In the genomic region with DNA sequence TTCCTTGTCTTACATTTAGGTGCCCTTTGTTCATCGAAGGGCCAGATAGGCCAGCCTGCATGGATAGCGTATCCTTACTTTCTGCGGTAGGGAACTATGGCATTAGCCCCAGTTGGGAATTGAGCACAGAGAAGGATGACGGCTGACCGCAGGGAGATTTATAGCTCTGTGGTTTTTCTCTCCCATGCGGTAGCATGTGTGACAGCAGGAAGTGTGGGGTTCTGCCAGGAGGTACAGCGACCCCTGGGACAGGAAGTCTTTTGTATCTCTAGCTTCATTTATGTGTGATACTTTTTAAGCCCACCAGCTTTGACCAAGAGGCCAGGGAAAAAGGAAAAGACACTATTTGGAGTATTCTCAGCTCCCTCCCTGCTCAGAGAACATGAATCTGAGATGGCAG, we compare ENCODE assay signal across 9 cellular contexts. TPM values are rescaled to one million over a fixed set of nuclear protein-coding genes. Genes with fewer than 3 reads are reported as not detected.
DNase-seq lines count a peak whose midpoint lies in the region; ATAC-seq, FAIRE-seq and TF ChIP-seq lines count a peak whose summit lies in the region.
"Had no signal": no experiment of that assay in that cellular context is flagged by ENCODE, and none has a peak within 500 bp of the region (broad histone marks: within the 10 kb centered on the region; RNA-seq: fewer than 3 reads in every experiment).

No MANE protein-coding gene starts in this region.

- peak overlapping the region in 2 of 4 donors; percentile 0 to 34 for H3K27ac ChIP-seq in pancreas

- in situ Hi-C loops in astrocyte of the spinal cord (cut with HindIII; ENCODE audit: low sequenced_read_pairs), result no loop called here

- peaks cover 0 to 10% (median 0%) of the 10 kb centered on the region in 4 donors for H3K27me3 ChIP-seq in pancreas

- H3K9me3 ChIP-seq in pancreas, result no peaks in the 10 kb centered on the region

- TF ChIP-seq CTCF in astrocyte of the spinal cord (IDR thresholded peaks at IDR 0.05; ENCODE audit: low read depth, low read length), result no peak
- TF ChIP-seq CTCF in pancreas (IDR thresholded peaks at IDR 0.05), result no peak

- intact Hi-C loops in pancreas (cut with DNase I), result no loop called here
- intact Hi-C loops in posterior cingulate gyrus (cut with DNase I), result no loop called here

- H3K4me3 ChIP-seq in astrocyte of the spinal cord (ENCODE audit: low read depth, low read length), result no peak overlapping the region
- no peak overlapping the region for H3K4me3 ChIP-seq in pancreas

- H3K4me1 ChIP-seq in pancreas, result no peaks in the 10 kb centered on the region

- 53 to 56% methylated on average over 7 of the region's 7 CpGs for whole genome bisulfite sequencing in pancreas, 2 donors

- DNase-seq in NCI-H146 (lab: John Stamatoyannopoulos, UW) (peak; percentile 1), NCI-H146 treated with DMSO at 0.1 percent for 48 hours (lab: John Stamatoyannopoulos, UW; ENCODE audit: unreplicated experiment) (no peak), NCI-H526 treated with DMSO at 0.1 percent for 48 hours (lab: John Stamatoyannopoulos, UW) (peak; percentile 61), astrocyte of the spinal cord (ENCODE audit: low read depth, low spot score) (peak; percentile 71), pancreas (no peak), posterior cingulate gyrus (no peak), NCI-H1694 treated with DMSO at 0.1 percent for 48 hours (lab: John Stamatoyannopoulos, UW) (no peak)
- DNase-seq: 8988T had no signal

- ATAC-seq in pancreas, result peak in 3 of 4 donors; percentile 15 to 64 (median 58)
- ATAC-seq in GM21528 (IDR thresholded peaks at IDR 0.05; ENCODE audit: low FRiP score, unreplicated experiment), result no peak

- FAIRE-seq in pancreas (lab: Jason Lieb, UNC), result no peak

- no peaks in the 10 kb centered on the region for H3K36me3 ChIP-seq in pancreas

RNA-seq across cellular contexts. Expression of a gene that starts 33.1 kb away (rescaled TPM):
- total RNA-seq in pancreas, result 1 to 10 TPM; 1.2 to 4.0 (median 1.4) TPM
- 1 to 10 TPM; 1.2 to 2.7 TPM for polyA plus RNA-seq in pancreas

RNA-seq across cellular contexts. Expression of a gene that starts 44.8 kb away (rescaled TPM):
- total RNA-seq in pancreas, result 10 to 100 TPM; 16.8 to 31.4 (median 25.0) TPM
- 10 to 100 TPM; 16.8 to 26.5 TPM for polyA plus RNA-seq in pancreas

Comparison
In these comparisons a context has a peak if more than half of its experiments do, and no peak if none do; other contexts are left out.
1. DNase-seq: peak in NCI-H146 (single experiment), NCI-H526 treated with DMSO at 0.1 percent for 48 hours (single experiment) and astrocyte of the spinal cord (single experiment); none in NCI-H146 treated with DMSO at 0.1 percent for 48 hours (single experiment), pancreas (0 of 6), posterior cingulate gyrus (0 of 10) and NCI-H1694 treated with DMSO at 0.1 percent for 48 hours (single experiment).